Comparison of ENCODE assay signal across 1 cellular context in the genomic region with DNA sequence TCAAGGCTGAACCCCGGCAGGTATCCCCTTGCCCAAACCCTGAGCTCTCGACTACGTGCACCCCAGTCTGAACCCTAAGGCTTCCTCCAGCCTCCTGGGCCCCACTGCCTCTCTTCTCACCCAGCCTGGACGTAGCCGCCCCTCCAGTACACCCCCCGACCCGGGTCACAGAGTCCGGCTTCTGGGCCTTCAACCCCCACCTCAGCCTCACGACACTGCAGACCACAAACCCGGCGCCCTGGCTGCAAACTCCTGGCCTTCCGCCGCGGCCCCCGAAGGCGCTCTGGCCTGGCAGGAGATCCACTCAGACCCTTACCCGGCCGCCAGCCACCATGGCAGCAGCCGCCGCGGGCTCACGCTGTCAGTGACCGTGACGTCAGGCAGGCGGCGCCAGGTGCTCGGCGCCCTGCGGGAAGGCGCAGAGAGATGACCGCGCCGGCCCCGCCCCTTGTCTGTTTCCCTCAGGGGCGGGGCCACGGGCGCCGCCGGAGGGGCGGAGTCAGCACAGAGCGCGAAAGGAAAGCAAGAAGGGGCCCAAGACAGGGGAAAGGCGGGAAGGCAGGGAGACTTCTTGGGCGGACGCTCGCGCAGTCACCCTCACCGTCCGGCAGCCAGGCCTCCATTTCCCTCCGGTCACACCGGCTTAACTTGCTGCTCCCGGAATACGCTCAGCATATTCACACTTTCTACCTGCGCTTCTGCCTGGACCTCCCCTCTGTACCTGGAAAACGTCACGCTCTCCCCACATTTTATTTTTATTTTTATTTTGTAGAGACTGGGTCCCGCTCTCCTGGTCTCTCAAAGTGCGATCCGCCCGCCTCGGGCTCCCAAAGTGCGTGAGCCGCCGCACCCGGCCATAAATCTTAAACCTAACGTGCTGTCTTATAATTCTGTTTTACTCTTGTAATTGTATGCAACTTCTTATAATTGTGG.
TF ChIP-seq lines count a peak whose summit lies in the region.

A gene with protein sequence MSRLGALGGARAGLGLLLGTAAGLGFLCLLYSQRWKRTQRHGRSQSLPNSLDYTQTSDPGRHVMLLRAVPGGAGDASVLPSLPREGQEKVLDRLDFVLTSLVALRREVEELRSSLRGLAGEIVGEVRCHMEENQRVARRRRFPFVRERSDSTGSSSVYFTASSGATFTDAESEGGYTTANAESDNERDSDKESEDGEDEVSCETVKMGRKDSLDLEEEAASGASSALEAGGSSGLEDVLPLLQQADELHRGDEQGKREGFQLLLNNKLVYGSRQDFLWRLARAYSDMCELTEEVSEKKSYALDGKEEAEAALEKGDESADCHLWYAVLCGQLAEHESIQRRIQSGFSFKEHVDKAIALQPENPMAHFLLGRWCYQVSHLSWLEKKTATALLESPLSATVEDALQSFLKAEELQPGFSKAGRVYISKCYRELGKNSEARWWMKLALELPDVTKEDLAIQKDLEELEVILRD (minus strand): TSS at position 372 of the 933 bp plus-strand sequence. CDS start 471 bp downstream, outside the sequence.

TF ChIP-seq in WTC11, 78 proteins besides CTCF, POLR2A, EP300 and RAD21 (continued from another document):
- TF ChIP-seq, protein P1, sequence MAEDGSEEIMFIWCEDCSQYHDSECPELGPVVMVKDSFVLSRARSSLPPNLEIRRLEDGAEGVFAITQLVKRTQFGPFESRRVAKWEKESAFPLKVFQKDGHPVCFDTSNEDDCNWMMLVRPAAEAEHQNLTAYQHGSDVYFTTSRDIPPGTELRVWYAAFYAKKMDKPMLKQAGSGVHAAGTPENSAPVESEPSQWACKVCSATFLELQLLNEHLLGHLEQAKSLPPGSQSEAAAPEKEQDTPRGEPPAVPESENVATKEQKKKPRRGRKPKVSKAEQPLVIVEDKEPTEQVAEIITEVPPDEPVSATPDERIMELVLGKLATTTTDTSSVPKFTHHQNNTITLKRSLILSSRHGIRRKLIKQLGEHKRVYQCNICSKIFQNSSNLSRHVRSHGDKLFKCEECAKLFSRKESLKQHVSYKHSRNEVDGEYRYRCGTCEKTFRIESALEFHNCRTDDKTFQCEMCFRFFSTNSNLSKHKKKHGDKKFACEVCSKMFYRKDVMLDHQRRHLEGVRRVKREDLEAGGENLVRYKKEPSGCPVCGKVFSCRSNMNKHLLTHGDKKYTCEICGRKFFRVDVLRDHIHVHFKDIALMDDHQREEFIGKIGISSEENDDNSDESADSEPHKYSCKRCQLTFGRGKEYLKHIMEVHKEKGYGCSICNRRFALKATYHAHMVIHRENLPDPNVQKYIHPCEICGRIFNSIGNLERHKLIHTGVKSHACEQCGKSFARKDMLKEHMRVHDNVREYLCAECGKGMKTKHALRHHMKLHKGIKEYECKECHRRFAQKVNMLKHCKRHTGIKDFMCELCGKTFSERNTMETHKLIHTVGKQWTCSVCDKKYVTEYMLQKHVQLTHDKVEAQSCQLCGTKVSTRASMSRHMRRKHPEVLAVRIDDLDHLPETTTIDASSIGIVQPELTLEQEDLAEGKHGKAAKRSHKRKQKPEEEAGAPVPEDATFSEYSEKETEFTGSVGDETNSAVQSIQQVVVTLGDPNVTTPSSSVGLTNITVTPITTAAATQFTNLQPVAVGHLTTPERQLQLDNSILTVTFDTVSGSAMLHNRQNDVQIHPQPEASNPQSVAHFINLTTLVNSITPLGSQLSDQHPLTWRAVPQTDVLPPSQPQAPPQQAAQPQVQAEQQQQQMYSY (CRISPR knock-in tag; IDR thresholded peaks at IDR 0.05): no peak
- TF ChIP-seq RELA (CRISPR knock-in tag; IDR thresholded peaks at IDR 0.05; ENCODE audit: borderline replicate concordance): no peak
- peak; percentile 78 for TF ChIP-seq MYBL2 (CRISPR knock-in tag; IDR thresholded peaks at IDR 0.05)
- no peak for TF ChIP-seq SMAD3 (CRISPR knock-in tag; IDR thresholded peaks at IDR 0.05; ENCODE audit: borderline replicate concordance)
- TF ChIP-seq ETV6 (CRISPR knock-in tag; IDR thresholded peaks at IDR 0.05): no peak
- TF ChIP-seq IRF1 (CRISPR knock-in tag; IDR thresholded peaks at IDR 0.05): no peak
- TF ChIP-seq PREB (CRISPR knock-in tag; IDR thresholded peaks at IDR 0.05; ENCODE audit: borderline replicate concordance): no peak
- TF ChIP-seq CREM (CRISPR knock-in tag; IDR thresholded peaks at IDR 0.05): peak; percentile 99
- peak; percentile 85 for TF ChIP-seq ZNF232 (CRISPR knock-in tag; IDR thresholded peaks at IDR 0.05)
- TF ChIP-seq, protein P2, sequence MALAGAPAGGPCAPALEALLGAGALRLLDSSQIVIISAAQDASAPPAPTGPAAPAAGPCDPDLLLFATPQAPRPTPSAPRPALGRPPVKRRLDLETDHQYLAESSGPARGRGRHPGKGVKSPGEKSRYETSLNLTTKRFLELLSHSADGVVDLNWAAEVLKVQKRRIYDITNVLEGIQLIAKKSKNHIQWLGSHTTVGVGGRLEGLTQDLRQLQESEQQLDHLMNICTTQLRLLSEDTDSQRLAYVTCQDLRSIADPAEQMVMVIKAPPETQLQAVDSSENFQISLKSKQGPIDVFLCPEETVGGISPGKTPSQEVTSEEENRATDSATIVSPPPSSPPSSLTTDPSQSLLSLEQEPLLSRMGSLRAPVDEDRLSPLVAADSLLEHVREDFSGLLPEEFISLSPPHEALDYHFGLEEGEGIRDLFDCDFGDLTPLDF (CRISPR knock-in tag; IDR thresholded peaks at IDR 0.05): 0 out of 2 replicates have a peak, but pooled peaks have one; percentile 67
- peak; percentile 52; the same call in 1 of the 2 replicates for TF ChIP-seq FOXP1 (CRISPR knock-in tag; IDR thresholded peaks at IDR 0.05; ENCODE audit: borderline replicate concordance)
- TF ChIP-seq, protein P3, sequence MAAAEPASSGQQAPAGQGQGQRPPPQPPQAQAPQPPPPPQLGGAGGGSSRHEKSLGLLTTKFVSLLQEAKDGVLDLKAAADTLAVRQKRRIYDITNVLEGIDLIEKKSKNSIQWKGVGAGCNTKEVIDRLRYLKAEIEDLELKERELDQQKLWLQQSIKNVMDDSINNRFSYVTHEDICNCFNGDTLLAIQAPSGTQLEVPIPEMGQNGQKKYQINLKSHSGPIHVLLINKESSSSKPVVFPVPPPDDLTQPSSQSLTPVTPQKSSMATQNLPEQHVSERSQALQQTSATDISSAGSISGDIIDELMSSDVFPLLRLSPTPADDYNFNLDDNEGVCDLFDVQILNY (CRISPR knock-in tag; IDR thresholded peaks at IDR 0.05): peak; percentile 97
- no peak for TF ChIP-seq ZNF121 (CRISPR knock-in tag; IDR thresholded peaks at IDR 0.05)
- no peak for TF ChIP-seq TEAD1 (CRISPR knock-in tag; IDR thresholded peaks at IDR 0.05)
- peak; percentile 92 for TF ChIP-seq FOXK1 (CRISPR knock-in tag; IDR thresholded peaks at IDR 0.05)
- no peak; the same call in 1 of the 2 replicates for TF ChIP-seq ATF1 (CRISPR knock-in tag; IDR thresholded peaks at IDR 0.05)
- no peak for TF ChIP-seq PRRX2 (CRISPR knock-in tag; IDR thresholded peaks at IDR 0.05)
- peak; percentile 62; the same call in 1 of the 2 replicates for TF ChIP-seq AFF4 (CRISPR knock-in tag; IDR thresholded peaks at IDR 0.05; ENCODE audit: borderline replicate concordance)
- TF ChIP-seq CREB1 (CRISPR knock-in tag; IDR thresholded peaks at IDR 0.05): peak; percentile 90
- no peak; the same call in none of the 2 replicates for TF ChIP-seq USF2 (CRISPR knock-in tag; IDR thresholded peaks at IDR 0.05)
TF ChIP-seq in WTC11: peak in this region for 13.
